Comparison of ENCODE assay signal across 11 cellular contexts in the genomic region with DNA sequence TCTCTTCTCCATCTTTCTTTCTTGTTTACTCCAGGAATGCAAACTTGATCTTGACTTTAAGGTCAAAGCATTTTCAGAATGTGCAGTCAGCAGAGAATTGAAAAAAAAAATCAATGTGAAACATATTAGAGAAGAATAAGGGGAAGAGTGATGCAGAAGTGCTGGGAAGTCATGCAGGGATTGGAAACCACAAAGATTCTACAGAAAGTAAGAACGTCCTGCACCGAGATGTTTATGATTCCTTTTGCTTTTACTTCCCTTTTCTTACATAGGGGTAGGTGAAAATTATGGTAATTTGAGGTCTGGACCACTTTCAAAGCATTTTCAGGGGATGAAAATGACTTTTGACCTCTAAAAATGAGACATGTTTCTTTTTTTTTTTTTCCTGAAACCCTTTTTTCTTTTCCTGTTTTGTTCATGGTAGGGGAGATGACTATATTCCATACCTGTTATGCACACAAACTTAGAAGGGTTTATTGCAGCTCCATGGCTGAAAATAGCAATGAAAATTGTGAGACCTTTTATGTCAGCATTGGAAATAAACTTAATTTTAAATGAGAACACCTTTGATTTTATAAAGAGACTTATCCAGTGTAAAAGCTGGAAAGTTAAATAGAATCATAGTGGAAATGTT.
DNase-seq lines count a peak whose midpoint lies in the region; ATAC-seq and TF ChIP-seq lines count a peak whose summit lies in the region.
"Had no signal": no experiment of that assay in that cellular context is flagged by ENCODE, and none has a peak within 500 bp of the region (broad histone marks: within the 10 kb centered on the region; RNA-seq: fewer than 3 reads in every experiment).

No MANE protein-coding gene starts in this region.

- H3K27ac ChIP-seq in ACC112 (ENCODE audit: low read depth, low read length) (peak overlapping the region; percentile 1; the same call in 1 of the 2 replicates), right lobe of liver (no peak overlapping the region)
- H3K27ac ChIP-seq: WERI-Rb-1 had no signal

- WGBS in right lobe of liver (ENCODE audit: insufficient coverage, low coverage, low lambda C conversion rate, missing lambda C conversion rate), result 60% methylated on average over 2 of the region's 2 CpGs

- no peaks in the 10 kb centered on the region for H3K27me3 Mint-ChIP-seq in natural killer cell (ENCODE audit: low read depth in 2 of 2)
- no peaks in the 10 kb centered on the region for H3K27me3 Mint-ChIP-seq in activated CD8-positive, alpha-beta T cell treated with anti-CD3 and anti-CD28 coated beads for 36 hours

- TF ChIP-seq POLR2A in right lobe of liver (IDR thresholded peaks at IDR 0.05), result no peak

- no peaks in the 10 kb centered on the region for H3K4me1 Mint-ChIP-seq in natural killer cell
- H3K4me1 Mint-ChIP-seq in activated CD8-positive, alpha-beta T cell treated with anti-CD3 and anti-CD28 coated beads for 36 hours (ENCODE audit: low read depth), result peaks cover 7% of the 10 kb centered on the region

- no peaks in the 10 kb centered on the region for H3K79me2 ChIP-seq in ACC112 (ENCODE audit: control insufficient read depth, insufficient read depth, low read length, unreplicated experiment)

- peak overlapping the region; percentile 0 for H2AFZ ChIP-seq in ACC112 (ENCODE audit: low read length, unreplicated experiment)

- peak; percentile 52 for ATAC-seq in HG03175 (IDR thresholded peaks at IDR 0.05; ENCODE audit: unreplicated experiment)
- ATAC-seq in natural killer cell, result no peak
- no peak for ATAC-seq in right lobe of liver
- no peak for ATAC-seq in activated CD8-positive, alpha-beta T cell treated with anti-CD3 and anti-CD28 coated beads for 36 hours

- peak; percentile 10 for DNase-seq in GM19240 (ENCODE audit: insufficient read length, low spot score)
- peak; percentile 96 for DNase-seq in astrocyte of the cerebellum (ENCODE audit: low read depth)
- DNase-seq in AG08396 (ENCODE audit: low spot score), result no peak
- no peak for DNase-seq in natural killer cell
- DNase-seq in right lobe of liver, result no peak
- no peak for DNase-seq in activated CD8-positive, alpha-beta T cell treated with anti-CD3 and anti-CD28 coated beads for 36 hours
- DNase-seq: central memory CD4-positive, alpha-beta T cell; NCI-H1694 treated with DMSO at 0.1 percent for 48 hours; WERI-Rb-1 had no signal

- H3K36me3 ChIP-seq in ACC112 (ENCODE audit: insufficient read depth, low read length) (no peaks in the 10 kb centered on the region), right lobe of liver (no peaks in the 10 kb centered on the region)
- H3K36me3 ChIP-seq: WERI-Rb-1 had no signal

- H3K9me3 Mint-ChIP-seq in natural killer cell, result no peaks in the 10 kb centered on the region
- H3K9me3 Mint-ChIP-seq in activated CD8-positive, alpha-beta T cell treated with anti-CD3 and anti-CD28 coated beads for 36 hours, result no peaks in the 10 kb centered on the region

- H3K27me3 ChIP-seq in ACC112 (ENCODE audit: insufficient read depth, low read length) (no peaks in the 10 kb centered on the region), right lobe of liver (no peaks in the 10 kb centered on the region)

- no peak overlapping the region for H3K27ac Mint-ChIP-seq in natural killer cell
- no peak overlapping the region for H3K27ac Mint-ChIP-seq in activated CD8-positive, alpha-beta T cell treated with anti-CD3 and anti-CD28 coated beads for 36 hours

- no peaks in the 10 kb centered on the region for H3K9me3 ChIP-seq in right lobe of liver

- H3K4me1 ChIP-seq in ACC112 (ENCODE audit: control insufficient read depth, insufficient read depth, low read length, unreplicated experiment) (peaks cover 57% of the 10 kb centered on the region), right lobe of liver (peaks cover 0 to 40% (median 16%) of the 10 kb centered on the region in 4 donors)

- H3K4me3 ChIP-seq in ACC112 (ENCODE audit: low read depth, low read length) (no peak overlapping the region), astrocyte of the cerebellum (ENCODE audit: low read depth, low read length) (no peak overlapping the region), right lobe of liver (no peak overlapping the region)

- no peak for TF ChIP-seq CTCF in astrocyte of the cerebellum (IDR thresholded peaks at IDR 0.05; ENCODE audit: low read depth, low read length, missing control alignments)
- TF ChIP-seq CTCF in natural killer cell (IDR thresholded peaks at IDR 0.05), result no peak
- TF ChIP-seq CTCF in right lobe of liver (IDR thresholded peaks at IDR 0.05), result no peak
- TF ChIP-seq CTCF in activated CD8-positive, alpha-beta T cell treated with anti-CD3 and anti-CD28 coated beads for 36 hours (IDR thresholded peaks at IDR 0.05), result no peak

- CTCF ChIA-PET in activated CD8-positive, alpha-beta T cell treated with anti-CD3 and anti-CD28 coated beads for 36 hours (lab: Charles Lee), result no interaction called here

- intact Hi-C loops in natural killer cell (cut with micrococcal nuclease), result no loop called here
- intact Hi-C loops in right lobe of liver (cut with DNase I), result no loop called here
- intact Hi-C loops in activated CD8-positive, alpha-beta T cell treated with anti-CD3 and anti-CD28 coated beads for 36 hours (cut with micrococcal nuclease), result no loop called here

- no peaks in the 10 kb centered on the region for H3K36me3 Mint-ChIP-seq in natural killer cell
- no peaks in the 10 kb centered on the region for H3K36me3 Mint-ChIP-seq in activated CD8-positive, alpha-beta T cell treated with anti-CD3 and anti-CD28 coated beads for 36 hours (ENCODE audit: low read depth)

- POLR2A ChIA-PET in activated CD8-positive, alpha-beta T cell treated with anti-CD3 and anti-CD28 coated beads for 36 hours (lab: Charles Lee), result no interaction called here

- in situ Hi-C loops in astrocyte of the cerebellum (cut with HindIII; ENCODE audit: low sequenced_read_pairs), result loop anchor here (5.0 kb wide), 2 partner anchors 42 to 82 kb away; no protein-coding TSS in a partner anchor

- H3K4me3 Mint-ChIP-seq in natural killer cell, result no peak overlapping the region
- no peak overlapping the region for H3K4me3 Mint-ChIP-seq in activated CD8-positive, alpha-beta T cell treated with anti-CD3 and anti-CD28 coated beads for 36 hours

Comparison
In these comparisons a context has a peak if more than half of its experiments do, and no peak if none do; other contexts are left out.
1. DNase-seq: peak in GM19240 (single experiment) and astrocyte of the cerebellum (single experiment); none in AG08396 (single experiment), natural killer cell (single experiment), right lobe of liver (0 of 3) and activated CD8-positive, alpha-beta T cell treated with anti-CD3 and anti-CD28 coated beads for 36 hours (single experiment).